9 cellular contexts compared by ENCODE assay signal in the genomic region with DNA sequence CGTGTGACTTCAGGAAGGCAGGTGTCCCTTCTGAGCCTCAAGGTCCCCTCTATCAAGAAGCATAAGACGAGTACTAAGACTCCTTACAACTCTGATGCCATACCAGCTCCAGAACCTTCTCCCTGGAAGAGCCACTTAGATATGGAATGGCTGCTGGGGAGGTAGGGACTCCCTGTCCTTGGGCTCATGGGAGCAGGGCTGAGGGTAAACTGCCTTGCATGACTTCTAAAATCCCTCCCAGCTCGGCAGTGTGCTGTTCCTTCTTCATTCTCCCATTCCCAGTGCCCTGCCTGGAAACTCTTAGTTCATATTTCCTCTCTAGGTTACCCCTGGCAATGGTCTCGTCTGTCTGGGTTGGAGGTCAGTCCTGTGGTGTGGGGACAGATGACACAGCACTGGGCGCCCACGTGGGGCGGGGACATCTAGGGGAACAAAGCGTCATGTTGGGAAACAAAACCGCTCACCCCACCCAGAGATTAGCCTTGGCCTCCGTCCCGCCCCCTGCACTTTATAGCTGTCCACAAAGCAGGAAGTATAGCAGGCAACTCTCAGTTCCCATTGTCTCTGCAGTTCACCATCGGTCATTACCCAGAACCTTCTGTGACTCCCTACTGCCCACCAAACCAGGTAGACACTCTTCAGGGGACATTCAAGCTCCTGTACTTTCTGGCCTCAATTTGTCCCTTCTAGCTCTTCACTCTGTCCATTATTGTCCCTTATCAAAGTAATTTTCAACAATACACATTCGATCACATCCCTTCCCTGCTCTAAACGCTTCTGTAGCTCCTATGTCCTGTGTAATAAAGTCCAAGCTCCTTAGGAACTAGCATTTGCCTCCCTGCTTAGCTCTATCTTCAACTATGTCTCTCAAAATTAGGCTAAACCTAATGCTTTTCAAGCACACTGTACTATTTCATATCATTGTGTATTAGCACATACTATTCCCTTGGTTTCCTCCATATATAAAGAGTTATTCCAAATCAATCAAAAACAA.
DNase-seq lines count a peak whose midpoint lies in the region; ATAC-seq and TF ChIP-seq lines count a peak whose summit lies in the region.
"Had no signal": no experiment of that assay in that cellular context is flagged by ENCODE, and none has a peak within 500 bp of the region (broad histone marks: within the 10 kb centered on the region; RNA-seq: fewer than 3 reads in every experiment).

No MANE protein-coding gene starts in this region.

- H3K4me3 Mint-ChIP-seq in activated T-cell treated with anti-CD3 and anti-CD28 coated beads, Interleukin-2, amount 50 U/mL, for 4 hours = no peak overlapping the region
- H3K4me3 Mint-ChIP-seq: activated naive CD8-positive, alpha-beta T cell treated with anti-CD3 and anti-CD28 coated beads, Interleukin-2, amount 10 ng/mL, durations not matched to agents 7 days and 5 days had no signal

- POLR2A ChIA-PET in GM10248 (lab: Yijun Ruan, JAX) = interaction anchor here (0.5 to 1.1 kb wide), 2 partner anchors 23 to 314 kb away, joined by 3 to 4 read pairs; no protein-coding TSS in a partner anchor

- peak; percentile 46 for ATAC-seq in HG02763 (IDR thresholded peaks at IDR 0.05; ENCODE audit: unreplicated experiment)
- peak; percentile 34 for ATAC-seq in left lobe of liver
- ATAC-seq in activated T-cell treated with anti-CD3 and anti-CD28 coated beads, Interleukin-2, amount 50 U/mL, for 4 hours = no peak
- ATAC-seq in GM18511 (IDR thresholded peaks at IDR 0.05; ENCODE audit: unreplicated experiment) = no peak

- CTCF ChIA-PET in GM10248 (lab: Yijun Ruan, JAX) = interaction anchor here (0.7 to 9.2 kb wide), 13 partner anchors 10 to 454 kb away, joined by 3 to 131 read pairs (median 3); a partner anchor contains a TSS

- H3K27me3 Mint-ChIP-seq in activated T-cell treated with anti-CD3 and anti-CD28 coated beads, Interleukin-2, amount 50 U/mL, for 4 hours (ENCODE audit: low read depth) = no peaks in the 10 kb centered on the region
- H3K27me3 Mint-ChIP-seq: activated naive CD8-positive, alpha-beta T cell treated with anti-CD3 and anti-CD28 coated beads, Interleukin-2, amount 10 ng/mL, durations not matched to agents 7 days and 5 days had no signal

- no peak for TF ChIP-seq CTCF in GM10248 (IDR thresholded peaks at IDR 0.05; ENCODE audit: control extremely low read depth, extremely low read depth, low read depth, missing control alignments)

- DNase-seq in GM10248 (ENCODE audit: extremely low spot score) = peak; percentile 78
- peak; percentile 97 for DNase-seq in SIG-M5 treated with dmso at 0.1 percent for 504 hours (lab: John Stamatoyannopoulos, UW; ENCODE audit: unreplicated experiment)
- DNase-seq in left lobe of liver (ENCODE audit: low spot score) = peak; percentile 74
- no peak for DNase-seq in NCI-H748 treated with DMSO at 0.1 percent for 48 hours (lab: John Stamatoyannopoulos, UW)
- no peak for DNase-seq in middle frontal gyrus (ENCODE audit: extremely low spot score, low spot score)
- DNase-seq in activated T-cell treated with anti-CD3 and anti-CD28 coated beads, Interleukin-2, amount 50 U/mL, for 4 hours = no peak
- DNase-seq: activated naive CD8-positive, alpha-beta T cell treated with anti-CD3 and anti-CD28 coated beads, Interleukin-2, amount 10 ng/mL, durations not matched to agents 7 days and 5 days had no signal

- H3K36me3 Mint-ChIP-seq in activated T-cell treated with anti-CD3 and anti-CD28 coated beads, Interleukin-2, amount 50 U/mL, for 4 hours (ENCODE audit: insufficient read depth) = peaks cover 15% of the 10 kb centered on the region

- peaks cover 76% of the 10 kb centered on the region for H3K4me1 Mint-ChIP-seq in activated T-cell treated with anti-CD3 and anti-CD28 coated beads, Interleukin-2, amount 50 U/mL, for 4 hours (ENCODE audit: low read depth)

- no peaks in the 10 kb centered on the region for H3K9me3 Mint-ChIP-seq in activated T-cell treated with anti-CD3 and anti-CD28 coated beads, Interleukin-2, amount 50 U/mL, for 4 hours
- H3K9me3 Mint-ChIP-seq: activated naive CD8-positive, alpha-beta T cell treated with anti-CD3 and anti-CD28 coated beads, Interleukin-2, amount 10 ng/mL, durations not matched to agents 7 days and 5 days had no signal

Comparison
In these comparisons a context has a peak if more than half of its experiments do, and no peak if none do; other contexts are left out.
1. DNase-seq: peak in GM10248 (single experiment), SIG-M5 treated with dmso at 0.1 percent for 504 hours (single experiment) and left lobe of liver (single experiment); none in NCI-H748 treated with DMSO at 0.1 percent for 48 hours (single experiment), middle frontal gyrus (single experiment) and activated T-cell treated with anti-CD3 and anti-CD28 coated beads, Interleukin-2, amount 50 U/mL, for 4 hours (single experiment).
2. ATAC-seq: peak in HG02763 (single experiment) and left lobe of liver (single experiment); none in activated T-cell treated with anti-CD3 and anti-CD28 coated beads, Interleukin-2, amount 50 U/mL, for 4 hours (0 of 2) and GM18511 (single experiment).